Comparison of ENCODE assay signal across 9 cellular contexts in the genomic region with DNA sequence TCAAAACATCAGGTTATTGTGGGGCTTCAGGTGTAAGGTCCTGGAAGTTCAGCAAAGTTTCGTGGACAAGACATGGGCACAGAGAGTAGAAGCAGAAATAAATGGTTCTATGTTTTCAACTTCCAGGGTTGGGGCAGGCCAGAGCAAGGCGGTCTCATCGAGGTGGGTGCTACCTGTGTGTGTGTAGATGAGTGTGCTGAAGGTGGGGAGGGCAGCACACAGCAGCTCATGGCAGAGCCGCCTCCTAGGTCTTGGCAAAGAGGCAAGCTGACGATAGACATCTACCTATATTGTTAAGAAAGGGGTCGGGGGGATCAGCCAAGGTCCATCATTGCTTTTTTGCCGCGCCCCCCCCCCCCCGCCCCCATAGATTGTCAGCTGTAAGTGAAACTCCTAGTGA. TPM values are rescaled to one million over a fixed set of nuclear protein-coding genes. Genes with fewer than 3 reads are reported as not detected.
A peak's percentile ranks its signal among the peaks of the same experiment; 100 is the strongest.
DNase-seq lines count a peak whose midpoint lies in the region; ATAC-seq, FAIRE-seq and TF ChIP-seq lines count a peak whose summit lies in the region.
"Had no signal": no experiment of that assay in that cellular context is flagged by ENCODE, and none has a peak within 500 bp of the region (broad histone marks: within the 10 kb centered on the region; RNA-seq: fewer than 3 reads in every experiment).

No MANE protein-coding gene starts in this region.

- no peak overlapping the region for H3T11ph ChIP-seq in H9 (ENCODE audit: low read length)

- H3K18ac ChIP-seq in H9 (ENCODE audit: insufficient read length, low read depth, low read length) = no peak overlapping the region
- no peak overlapping the region for H3K18ac ChIP-seq in mesendoderm (ENCODE audit: low read length)

- H2AFZ ChIP-seq in ACC112 (ENCODE audit: low read length, unreplicated experiment) (no peak overlapping the region), H9 (ENCODE audit: low read length) (no peak overlapping the region), GM12878 (ENCODE audit: control insufficient read depth, low read depth, low read length) (no peak overlapping the region)

- no peak overlapping the region for H3K4ac ChIP-seq in H9 (ENCODE audit: low read depth, low read length)
- H3K4ac ChIP-seq in mesendoderm (ENCODE audit: low read depth, low read length) = no peak overlapping the region

- H2BK12ac ChIP-seq in H9 (ENCODE audit: insufficient read length, low read depth, low read length) = no peak overlapping the region

- H3K9me3 ChIP-seq in H9 (ENCODE audit: control insufficient read depth, low read depth, low read length) = no peaks in the 10 kb centered on the region
- H3K9me3 ChIP-seq in GM12878 (replicated peaks; ENCODE audit: control insufficient read depth, insufficient read depth, low read length) = no peaks in the 10 kb centered on the region
- H3K9me3 ChIP-seq in ascending aorta = no peaks in the 10 kb centered on the region

- H3K23ac ChIP-seq in H9 (ENCODE audit: insufficient read length, low read depth, low read length) (no peak overlapping the region), mesendoderm (ENCODE audit: low read length) (no peak overlapping the region)

- FAIRE-seq in GM12878 (lab: Jason Lieb, UNC) = no peak

- peaks cover 4% of the 10 kb centered on the region; the same call in 1 of the 2 replicates for H3K36me3 ChIP-seq in ACC112 (ENCODE audit: insufficient read depth, low read length)
- peaks cover 10 to 13% of the 10 kb centered on the region in 2 experiments; a peak in 3 of 4 replicates for H3K36me3 ChIP-seq in GM12878 (ENCODE audit: control insufficient read depth in 2 of 2, insufficient read depth in 2 of 2, low read length in 1 of 2)
- peaks cover 18% of the 10 kb centered on the region in 2 donors for H3K36me3 ChIP-seq in ascending aorta
- H3K36me3 ChIP-seq in mesendoderm (ENCODE audit: control insufficient read depth, insufficient read depth, low read length) = no peaks in the 10 kb centered on the region

- H3K56ac ChIP-seq in H9 (ENCODE audit: insufficient read length, low read depth, low read length) (no peak overlapping the region), mesendoderm (ENCODE audit: low read length) (no peak overlapping the region)

- no peaks in the 10 kb centered on the region for H3K9me3 Mint-ChIP-seq in H9
- no peaks in the 10 kb centered on the region for H3K9me3 Mint-ChIP-seq in nephron

- POLR2A ChIA-PET in GM12878 (lab: Charles Lee) = interaction anchor here (0.5 to 0.6 kb wide), 3 partner anchors 125 to 191 kb away, joined by 3 to 7 read pairs (median 5); no protein-coding TSS in a partner anchor

- no peak for ATAC-seq in GM12878

- DNase-seq in H9 = no peak
- no peak for DNase-seq in GM12878 (ENCODE audit: low read depth, low spot score)
- DNase-seq in NCI-H1694 treated with DMSO at 0.1 percent for 48 hours (lab: John Stamatoyannopoulos, UW) = no peak
- no peak for DNase-seq in ascending aorta (ENCODE audit: low spot score in 2 of 2)
- DNase-seq in COLO668 (lab: John Stamatoyannopoulos, UW; ENCODE audit: unreplicated experiment) = no peak
- DNase-seq in mesendoderm = no peak
- DNase-seq: GOT3 had no signal

- H2BK120ac ChIP-seq in H9 (ENCODE audit: low read depth, low read length, poor library complexity, severe bottlenecking) (no peak overlapping the region), mesendoderm (ENCODE audit: low read depth, low read length) (no peak overlapping the region)

- intact Hi-C loops in GM12878 (cut with micrococcal nuclease; ENCODE audit: unreplicated experiment) = loop anchor here (5.0 to 10.0 kb wide), 3 partner anchors 162 to 295 kb away; a partner anchor contains a TSS
- intact Hi-C loops in ascending aorta (cut with DNase I) = loop anchor here (5.0 to 10.0 kb wide), 4 partner anchors 167 to 855 kb away; a partner anchor contains a TSS

- H3K14ac ChIP-seq in H9 (ENCODE audit: insufficient read depth, low read length) = no peak overlapping the region

- in situ Hi-C loops in GM12878 (cut with MboI) = loop anchor here (5.0 kb wide), 1 partner anchor 182 kb away; no protein-coding TSS in a partner anchor

- H2BK20ac ChIP-seq in H9 (ENCODE audit: low read depth, low read length, poor library complexity, severe bottlenecking) = no peak overlapping the region

- peaks cover 32% of the 10 kb centered on the region for H3K4me1 ChIP-seq in ACC112 (ENCODE audit: control insufficient read depth, insufficient read depth, low read length, unreplicated experiment)
- H3K4me1 ChIP-seq in H9 (ENCODE audit: insufficient read depth, low read length) = no peaks in the 10 kb centered on the region
- H3K4me1 ChIP-seq in GM12878 (ENCODE audit: control insufficient read depth, insufficient read depth, low read length) = peaks cover 44% of the 10 kb centered on the region
- H3K4me1 ChIP-seq in ascending aorta = peaks cover under 1 to 23% of the 10 kb centered on the region in 2 donors
- H3K4me1 ChIP-seq in mesendoderm (ENCODE audit: control insufficient read depth, low read depth, low read length) = peaks cover 1% of the 10 kb centered on the region

- H4K20me1 ChIP-seq in H9 (ENCODE audit: control insufficient read depth, insufficient read depth, insufficient read length) = no peaks in the 10 kb centered on the region
- H4K20me1 ChIP-seq in GM12878 (ENCODE audit: control insufficient read depth, insufficient read depth) = no peaks in the 10 kb centered on the region

- H3K4me2 ChIP-seq in H9 (ENCODE audit: insufficient read depth, insufficient read length, low read length) (no peak overlapping the region), GM12878 (ENCODE audit: control insufficient read depth, insufficient read depth) (no peak overlapping the region), mesendoderm (ENCODE audit: low read length) (no peak overlapping the region)

- peaks cover 33% of the 10 kb centered on the region for H3K79me2 ChIP-seq in ACC112 (ENCODE audit: control insufficient read depth, insufficient read depth, low read length, unreplicated experiment)
- peaks cover 8% of the 10 kb centered on the region; the same call in 1 of the 2 replicates for H3K79me2 ChIP-seq in H9 (ENCODE audit: insufficient read depth, low read length)
- H3K79me2 ChIP-seq in GM12878 (ENCODE audit: control insufficient read depth, insufficient read depth, low read length) = peaks cover 31% of the 10 kb centered on the region
- peaks cover 9% of the 10 kb centered on the region for H3K79me2 ChIP-seq in mesendoderm (ENCODE audit: control insufficient read depth, insufficient read depth, low read length)

- H3K27ac ChIP-seq in ACC112 (ENCODE audit: low read depth, low read length) (peak overlapping the region; percentile 75; the same call in 1 of the 2 replicates), H9 (ENCODE audit: insufficient read length, low read depth, low read length) (no peak overlapping the region), GM12878 (ENCODE audit: control insufficient read depth, insufficient read depth) (peak overlapping the region; percentile 83), ascending aorta (peak overlapping the region in 1 of 2 donors; percentile 53), mesendoderm (ENCODE audit: low read depth, low read length) (no peak overlapping the region)

- CTCF ChIA-PET in GM12878 (lab: Yijun Ruan, JAX) = interaction anchor here (0.7 to 4.6 kb wide), 5 partner anchors 10 to 202 kb away, joined by 3 to 25 read pairs (median 5); no protein-coding TSS in a partner anchor

- peaks cover 13% of the 10 kb centered on the region for H3K23me2 ChIP-seq in H9 (ENCODE audit: insufficient read length, low read depth, low read length, poor library complexity, severe bottlenecking)

- no peaks in the 10 kb centered on the region for H3K79me1 ChIP-seq in H9 (ENCODE audit: insufficient read depth, low read depth, low read length, poor library complexity, severe bottlenecking)
- peaks cover 4% of the 10 kb centered on the region for H3K79me1 ChIP-seq in mesendoderm (ENCODE audit: low read length)

- H3K9ac ChIP-seq in H9 (ENCODE audit: extremely low read depth, insufficient read length, low read length) (no peak overlapping the region), GM12878 (ENCODE audit: control insufficient read depth, insufficient read depth, low read length) (no peak overlapping the region), mesendoderm (ENCODE audit: low read length) (no peak overlapping the region)

- WGBS in H9 (ENCODE audit: extremely low coverage, insufficient read length, low lambda C conversion rate) = no CpG with 5 or more reads among the region's 9 CpGs
- WGBS in GM12878 (ENCODE audit: insufficient coverage, insufficient replicate concordance, low lambda C conversion rate, missing lambda C conversion rate) = 56% methylated on average over 9 of the region's 9 CpGs
- no CpG with 5 or more reads among the region's 9 CpGs for WGBS in mesendoderm (ENCODE audit: extremely low coverage, insufficient coverage, low lambda C conversion rate)

- H3K27ac Mint-ChIP-seq in H9 (peak overlapping the region; percentile 90 to 94 (median 91); a peak in 6 of 7 replicates), nephron (peak overlapping the region; percentile 28 to 91 (median 82))

- SMC1A ChIA-PET in GM12878 (lab: Charles Lee; ENCODE audit: uncharacterized antibody, unreplicated experiment) = interaction anchor here (1.0 to 1.1 kb wide), 2 partner anchors 11 to 187 kb away, joined by 3 read pairs; no protein-coding TSS in a partner anchor

- peak; percentile 12; the same call in 1 of the 2 replicates for TF ChIP-seq POLR2A in GM12878 (IDR thresholded peaks at IDR 0.05; ENCODE audit: low read depth, low read length)

- no peak for TF ChIP-seq RAD21 in GM12878 (IDR thresholded peaks at IDR 0.05; ENCODE audit: insufficient read depth, low read depth, low read length)

- no peak overlapping the region for H4K5ac ChIP-seq in H9 (ENCODE audit: insufficient read length, low read depth, low read length)
- no peak overlapping the region for H4K5ac ChIP-seq in mesendoderm (ENCODE audit: low read length)

- H2BK5ac ChIP-seq in H9 (ENCODE audit: insufficient read length, low read length) (no peak overlapping the region), mesendoderm (ENCODE audit: low read length) (no peak overlapping the region)

- H3K36me3 Mint-ChIP-seq in H9 (ENCODE audit: insufficient read depth in 1 of 3, low read depth in 3 of 3) (peaks cover 20 to 56% (median 27%) of the 10 kb centered on the region in 3 experiments), nephron (ENCODE audit: low read depth) (peaks cover 39% of the 10 kb centered on the region)

- TF ChIP-seq EP300 in GM12878 (IDR thresholded peaks at IDR 0.05; ENCODE audit: borderline replicate concordance in 1 of 2, control insufficient read depth in 1 of 2, low read depth in 2 of 2, low read length in 2 of 2) = no peak

- H3K4me3 Mint-ChIP-seq in H9 (no peak overlapping the region; a peak in 1 of 5 replicates), nephron (peak overlapping the region in 2 of 3 experiments; percentile 37 to 68)

- H3K27me3 Mint-ChIP-seq in H9 (ENCODE audit: low read depth) (peaks cover 1% of the 10 kb centered on the region; the same call in 1 of the 2 replicates), nephron (ENCODE audit: low read depth) (no peaks in the 10 kb centered on the region)

- H2AK5ac ChIP-seq in H9 (ENCODE audit: insufficient read length, low read length) (no peak overlapping the region), mesendoderm (ENCODE audit: low read length) (no peak overlapping the region)

- no peak overlapping the region for H3K4me3 ChIP-seq in ACC112 (ENCODE audit: low read depth, low read length)
- no peak overlapping the region for H3K4me3 ChIP-seq in GM12878
- no peak overlapping the region for H3K4me3 ChIP-seq in ascending aorta
- no peak overlapping the region for H3K4me3 ChIP-seq in mesendoderm (ENCODE audit: low read length)

- TF ChIP-seq CTCF in H9 (conservative IDR thresholded peaks at IDR 0.05) = no peak
- TF ChIP-seq CTCF in GM12878 (IDR thresholded peaks at IDR 0.05 in 2 of 3, conservative IDR thresholded peaks at IDR 0.05 in 1 of 3; ENCODE audit: control insufficient read depth in 2 of 3, extremely low read depth in 1 of 3, insufficient read depth in 1 of 3, low read depth in 3 of 3, low read length in 3 of 3) = no peak
- no peak for TF ChIP-seq CTCF in nephron (IDR thresholded peaks at IDR 0.05; ENCODE audit: unreplicated experiment in 3 of 3)
- TF ChIP-seq CTCF in ascending aorta (IDR thresholded peaks at IDR 0.05) = no peak

- H4K8ac ChIP-seq in H9 (replicated peaks; ENCODE audit: insufficient read length, low read depth, low read length) = no peak overlapping the region
- H4K8ac ChIP-seq in mesendoderm (ENCODE audit: low read depth, low read length) = no peak overlapping the region

- no peak overlapping the region for H4K91ac ChIP-seq in H9 (ENCODE audit: insufficient read length, low read depth, low read length)

- H3K27me3 ChIP-seq in ACC112 (ENCODE audit: insufficient read depth, low read length) (no peaks in the 10 kb centered on the region), H9 (ENCODE audit: insufficient read depth, low read length) (no peaks in the 10 kb centered on the region), GM12878 (replicated peaks in 1 of 2; ENCODE audit: control insufficient read depth in 2 of 2, insufficient read depth in 2 of 2, low read length in 1 of 2) (no peaks in the 10 kb centered on the region), ascending aorta (no peaks in the 10 kb centered on the region), mesendoderm (ENCODE audit: insufficient read depth, low read length, poor library complexity) (no peaks in the 10 kb centered on the region)

- H2BK15ac ChIP-seq in H9 (ENCODE audit: low read depth, low read length) (no peak overlapping the region), mesendoderm (replicated peaks; ENCODE audit: low read depth) (no peak overlapping the region)

- BruUV-seq in GM12878 (replicated peaks; lab: Mats Ljungman, UMichigan) = no TSS peak

- RAD21 ChIA-PET in GM12878 (lab: Charles Lee; ENCODE audit: unreplicated experiment) = interaction anchor here (0.5 to 1.3 kb wide), 2 partner anchors 187 to 212 kb away, joined by 3 to 5 read pairs; no protein-coding TSS in a partner anchor

- H3K4me1 Mint-ChIP-seq in H9 (peaks cover 39 to 57% of the 10 kb centered on the region in 2 experiments), nephron (peaks cover 41% of the 10 kb centered on the region)

RNA-seq across cellular contexts. Expression of a gene that starts 3.8 kb away (rescaled TPM):
- 17.6 and 18.6 TPM in 2 replicates for total RNA-seq in H9 (2021)
- 10.2 and 10.5 TPM in 2 replicates for total RNA-seq in GM12878 (2013; cell fraction: nucleolus; rRNA removed)
- 25.7 and 31.0 TPM in 2 replicates for total RNA-seq in GM12878 (2014; rRNA removed)
- 11.9 and 12.1 TPM in 2 replicates for total RNA-seq in GM12878 (2014; rRNA removed; fragmentation: Illumina TruSeq; extraction: Trizol)
- total RNA-seq in GM12878 (2021) = 27.6 and 30.3 TPM in 2 replicates
- polyA plus RNA-seq in GM12878 (2011; ENCODE audit: low read depth) = 18.3 TPM
- polyA plus RNA-seq in GM12878 (2011; rRNA removed) = 15.0 and 22.3 TPM in 2 replicates
- 29.7 and 37.0 TPM in 2 replicates for polyA plus RNA-seq in GM12878 (2011; cell fraction: cytosol; rRNA removed)
- 63.9 and 79.7 TPM in 2 replicates for polyA plus RNA-seq in GM12878 (2011; cell fraction: nucleus; rRNA removed)
- 29.2 and 29.8 TPM in 2 replicates for polyA plus RNA-seq in GM12878 (2012)
- polyA plus RNA-seq in GM12878 (2014; fragmentation: Illumina TruSeq; extraction: Trizol) = 14.1 and 15.1 TPM in 2 replicates
- polyA plus RNA-seq in GM12878 (2014; fragmentation: Nextera tagmentation; extraction: Ambion mirVana) = 10 to 100 TPM in 1 of 2 experiments, 1 to 10 TPM in 1; 8.0 to 12.8 TPM
- 44.4 and 50.8 TPM in 2 replicates for polyA plus RNA-seq in GM12878 (2014; rRNA removed)
- 10 to 100 TPM; 26.4 to 28.4 TPM for polyA plus RNA-seq in GM12878 (2016; fragmentation: Nextera tagmentation; extraction: Ambion mirVana)
- 6.9 and 10.0 TPM in 2 replicates for polyA minus RNA-seq in GM12878 (2011; rRNA and poly(A)+ RNA removed)
- polyA minus RNA-seq in GM12878 (2011; cell fraction: cytosol; rRNA and poly(A)+ RNA removed) = 3.6 and 5.7 TPM in 2 replicates
- polyA minus RNA-seq in GM12878 (2011; cell fraction: nucleus; rRNA and poly(A)+ RNA removed) = 9.4 and 16.1 TPM in 2 replicates
- 68.8 TPM for total RNA-seq in ascending aorta
- polyA plus RNA-seq in mesendoderm (2013, experiment 1 of 2) = 10.6 TPM
- 10.3 TPM for polyA plus RNA-seq in mesendoderm (2013, experiment 2 of 2)

RNA-seq across cellular contexts. Expression of a gene that starts 3.9 kb away (rescaled TPM):
- total RNA-seq in H9 (2021) = 212 and 213 TPM in 2 replicates
- 23.2 and 24.5 TPM in 2 replicates for total RNA-seq in GM12878 (2013; cell fraction: nucleolus; rRNA removed)
- total RNA-seq in GM12878 (2014; rRNA removed) = 190 and 251 TPM in 2 replicates
- 221 and 242 TPM in 2 replicates for total RNA-seq in GM12878 (2014; rRNA removed; fragmentation: Illumina TruSeq; extraction: Trizol)
- total RNA-seq in GM12878 (2021) = 259 and 261 TPM in 2 replicates
- 42.5 TPM for polyA plus RNA-seq in GM12878 (2011; ENCODE audit: low read depth)
- 171 and 256 TPM in 2 replicates for polyA plus RNA-seq in GM12878 (2011; rRNA removed)
- 352 and 401 TPM in 2 replicates for polyA plus RNA-seq in GM12878 (2011; cell fraction: cytosol; rRNA removed)
- polyA plus RNA-seq in GM12878 (2011; cell fraction: nucleus; rRNA removed) = 123 and 139 TPM in 2 replicates
- polyA plus RNA-seq in GM12878 (2012) = 120 and 141 TPM in 2 replicates
- polyA plus RNA-seq in GM12878 (2014; fragmentation: Illumina TruSeq; extraction: Trizol) = 157 and 248 TPM in 2 replicates
- 100 to 1,000 TPM in 1 of 2 experiments, 10 to 100 TPM in 1; 30.9 to 106 TPM for polyA plus RNA-seq in GM12878 (2014; fragmentation: Nextera tagmentation; extraction: Ambion mirVana)
- polyA plus RNA-seq in GM12878 (2014; rRNA removed) = 414 and 449 TPM in 2 replicates
- 100 to 1,000 TPM; 529 to 584 TPM for polyA plus RNA-seq in GM12878 (2016; fragmentation: Nextera tagmentation; extraction: Ambion mirVana)
- 114 and 144 TPM in 2 replicates for polyA minus RNA-seq in GM12878 (2011; rRNA and poly(A)+ RNA removed)
- polyA minus RNA-seq in GM12878 (2011; cell fraction: cytosol; rRNA and poly(A)+ RNA removed) = 60.1 and 62.4 TPM in 2 replicates
- 28.7 and 43.0 TPM in 2 replicates for polyA minus RNA-seq in GM12878 (2011; cell fraction: nucleus; rRNA and poly(A)+ RNA removed)
- 376 TPM for total RNA-seq in ascending aorta
- polyA plus RNA-seq in mesendoderm (2013, experiment 1 of 2) = 308 TPM
- 317 TPM for polyA plus RNA-seq in mesendoderm (2013, experiment 2 of 2)

RNA-seq across cellular contexts. Expression of a gene that starts 12.0 kb away (rescaled TPM):
- 9.8 and 10.9 TPM in 2 replicates for total RNA-seq in H9 (2021)
- 14.3 and 15.7 TPM in 2 replicates for total RNA-seq in GM12878 (2013; cell fraction: nucleolus; rRNA removed)
- total RNA-seq in GM12878 (2014; rRNA removed) = 26.9 and 27.4 TPM in 2 replicates
- total RNA-seq in GM12878 (2014; rRNA removed; fragmentation: Illumina TruSeq; extraction: Trizol) = 3.5 and 3.8 TPM in 2 replicates
- total RNA-seq in GM12878 (2021) = 20.5 and 26.7 TPM in 2 replicates
- 2.8 TPM for polyA plus RNA-seq in GM12878 (2011; ENCODE audit: low read depth)
- 4.1 and 13.3 TPM in 2 replicates for polyA plus RNA-seq in GM12878 (2011; rRNA removed)
- 13.5 and 26.2 TPM in 2 replicates for polyA plus RNA-seq in GM12878 (2011; cell fraction: cytosol; rRNA removed)
- polyA plus RNA-seq in GM12878 (2011; cell fraction: nucleus; rRNA removed) = 63.9 and 69.4 TPM in 2 replicates
- 14.0 and 14.1 TPM in 2 replicates for polyA plus RNA-seq in GM12878 (2012)
- 0.79 and 1.7 TPM in 2 replicates for polyA plus RNA-seq in GM12878 (2014; fragmentation: Illumina TruSeq; extraction: Trizol)
- polyA plus RNA-seq in GM12878 (2014; fragmentation: Nextera tagmentation; extraction: Ambion mirVana) = under 1 TPM; 0.24 to 0.93 TPM
- polyA plus RNA-seq in GM12878 (2014; rRNA removed) = 29.8 and 36.2 TPM in 2 replicates
- polyA plus RNA-seq in GM12878 (2016; fragmentation: Nextera tagmentation; extraction: Ambion mirVana) = 10 to 100 TPM; 13.7 to 15.5 TPM
- 3.0 and 7.4 TPM in 2 replicates for polyA minus RNA-seq in GM12878 (2011; rRNA and poly(A)+ RNA removed)
- 3.8 and 6.5 TPM in 2 replicates for polyA minus RNA-seq in GM12878 (2011; cell fraction: cytosol; rRNA and poly(A)+ RNA removed)
- polyA minus RNA-seq in GM12878 (2011; cell fraction: nucleus; rRNA and poly(A)+ RNA removed) = 9.9 and 20.9 TPM in 2 replicates
- total RNA-seq in ascending aorta = 13.5 TPM
- polyA plus RNA-seq in mesendoderm (2013, experiment 1 of 2) = 3.1 TPM
- polyA plus RNA-seq in mesendoderm (2013, experiment 2 of 2) = 2.6 TPM

RNA-seq across cellular contexts. Expression of a gene that starts 51.8 kb away (rescaled TPM):
- total RNA-seq in H9 (2021) (105 and 106 TPM in 2 replicates), GM12878 (2014; rRNA removed) (184 and 207 TPM in 2 replicates), GM12878 (2014; rRNA removed; fragmentation: Illumina TruSeq; extraction: Trizol) (98.9 and 112 TPM in 2 replicates), GM12878 (2021) (117 and 121 TPM in 2 replicates), ascending aorta (229 TPM)
- 195 and 213 TPM in 2 replicates for total RNA-seq in GM12878 (2013; cell fraction: nucleolus; rRNA removed)
- 35.5 TPM for polyA plus RNA-seq in GM12878 (2011; ENCODE audit: low read depth)
- polyA plus RNA-seq in GM12878 (2011; rRNA removed) (55.9 and 104 TPM in 2 replicates), GM12878 (2014; fragmentation: Illumina TruSeq; extraction: Trizol) (84.1 and 178 TPM in 2 replicates), GM12878 (2014; fragmentation: Nextera tagmentation; extraction: Ambion mirVana) (10 to 100 TPM in 1 of 2 experiments, 1 to 10 TPM in 1; 2.4 to 11.4 TPM), GM12878 (2014; rRNA removed) (179 and 230 TPM in 2 replicates), GM12878 (2016; fragmentation: Nextera tagmentation; extraction: Ambion mirVana) (100 to 1,000 TPM; 252 to 264 TPM)
- polyA plus RNA-seq in GM12878 (2011; cell fraction: cytosol; rRNA removed) = 273 and 308 TPM in 2 replicates
- polyA plus RNA-seq in GM12878 (2011; cell fraction: nucleus; rRNA removed) = 210 and 234 TPM in 2 replicates
- polyA plus RNA-seq in GM12878 (2012) = 139 and 151 TPM in 2 replicates
- 197 and 327 TPM in 2 replicates for polyA minus RNA-seq in GM12878 (2011; rRNA and poly(A)+ RNA removed)
- polyA minus RNA-seq in GM12878 (2011; cell fraction: cytosol; rRNA and poly(A)+ RNA removed) = 100 and 110 TPM in 2 replicates
- 69.0 and 97.6 TPM in 2 replicates for polyA minus RNA-seq in GM12878 (2011; cell fraction: nucleus; rRNA and poly(A)+ RNA removed)
- polyA plus RNA-seq in mesendoderm (2013, experiment 1 of 2) = 179 TPM
- polyA plus RNA-seq in mesendoderm (2013, experiment 2 of 2) = 188 TPM

RNA-seq across cellular contexts. Expression of a gene that starts 58.0 kb away (rescaled TPM):
- total RNA-seq in H9 (2021) (12.3 and 16.4 TPM in 2 replicates), GM12878 (2014; rRNA removed) (56.5 and 68.1 TPM in 2 replicates), GM12878 (2014; rRNA removed; fragmentation: Illumina TruSeq; extraction: Trizol) (25.1 and 30.4 TPM in 2 replicates), GM12878 (2021) (65.6 and 72.9 TPM in 2 replicates), ascending aorta (4.5 TPM)
- total RNA-seq in GM12878 (2013; cell fraction: nucleolus; rRNA removed) = 111 and 131 TPM in 2 replicates
- polyA plus RNA-seq in GM12878 (2011; ENCODE audit: low read depth) = 6.4 TPM
- polyA plus RNA-seq in GM12878 (2011; rRNA removed) (28.8 and 57.1 TPM in 2 replicates), GM12878 (2014; fragmentation: Illumina TruSeq; extraction: Trizol) (4.4 and 35.8 TPM in 2 replicates), GM12878 (2014; fragmentation: Nextera tagmentation; extraction: Ambion mirVana) (1 to 10 TPM in 1 of 2 experiments, under 1 TPM in 1; 0.19 to 1.3 TPM), GM12878 (2014; rRNA removed) (88.7 and 91.9 TPM in 2 replicates), GM12878 (2016; fragmentation: Nextera tagmentation; extraction: Ambion mirVana) (10 to 100 TPM; 53.6 to 56.0 TPM)
- polyA plus RNA-seq in GM12878 (2011; cell fraction: cytosol; rRNA removed) = 90.6 and 104 TPM in 2 replicates
- 281 and 299 TPM in 2 replicates for polyA plus RNA-seq in GM12878 (2011; cell fraction: nucleus; rRNA removed)
- polyA plus RNA-seq in GM12878 (2012) = 30.7 and 40.7 TPM in 2 replicates
- 40.5 and 82.2 TPM in 2 replicates for polyA minus RNA-seq in GM12878 (2011; rRNA and poly(A)+ RNA removed)
- 26.2 and 29.3 TPM in 2 replicates for polyA minus RNA-seq in GM12878 (2011; cell fraction: cytosol; rRNA and poly(A)+ RNA removed)
- polyA minus RNA-seq in GM12878 (2011; cell fraction: nucleus; rRNA and poly(A)+ RNA removed) = 52.3 and 74.0 TPM in 2 replicates
- polyA plus RNA-seq in mesendoderm (2013, experiment 1 of 2) = 8.6 TPM
- polyA plus RNA-seq in mesendoderm (2013, experiment 2 of 2) = 8.8 TPM

Comparison
In these comparisons a context has a peak if more than half of its experiments do, and no peak if none do; other contexts are left out.
1. H3K27ac ChIP-seq: peak in ACC112 (single experiment) and GM12878 (single experiment); none in H9 (single experiment) and mesendoderm (single experiment).
2. H3K4me3 Mint-ChIP-seq: peak in nephron (2 of 3); none in H9 (0 of 2).